Comparison of ENCODE assay signal across 6 cellular contexts in genomic region chr2:74548285-74548918, GRCh38. TPM values are rescaled to one million over a fixed set of nuclear protein-coding genes. Genes with fewer than 3 reads are reported as not detected.
DNase-seq lines count a peak whose midpoint lies in the region; ATAC-seq and TF ChIP-seq lines count a peak whose summit lies in the region.

No MANE protein-coding gene starts in this region.

- peak overlapping the region; percentile 51 for H3K4me3 ChIP-seq in epithelial cell of esophagus (ENCODE audit: low read length)
- H3K4me3 ChIP-seq in smooth muscle cell: peak overlapping the region; percentile 68

- H3K4me1 Mint-ChIP-seq in T-helper 1 cell treated with Interleukin-12 subunit alpha and Interleukin-12 subunit beta and Interleukin-4 antibody, amounts not matched to agents 30 μg/mL and 1 μg/mL, for 36 hours (ENCODE audit: low read depth): peaks cover 15% of the 10 kb centered on the region

- no peaks in the 10 kb centered on the region for H3K27me3 ChIP-seq in smooth muscle cell (ENCODE audit: low read depth)

- TF ChIP-seq CTCF in epithelial cell of esophagus (IDR thresholded peaks at IDR 0.05; ENCODE audit: insufficient read depth, low read depth, low read length, missing control alignments) (no peak), smooth muscle cell (IDR thresholded peaks at IDR 0.05; ENCODE audit: borderline replicate concordance, insufficient read depth, poor library complexity, severe bottlenecking) (no peak)

- H2AFZ ChIP-seq in smooth muscle cell (ENCODE audit: low read depth): peak overlapping the region; percentile 73

- peaks cover 8% of the 10 kb centered on the region for H3F3A ChIP-seq in smooth muscle cell (ENCODE audit: low read depth)

- peaks cover 46% of the 10 kb centered on the region for H3K27me3 Mint-ChIP-seq in T-helper 1 cell treated with Interleukin-12 subunit alpha and Interleukin-12 subunit beta and Interleukin-4 antibody, amounts not matched to agents 30 μg/mL and 1 μg/mL, for 36 hours (ENCODE audit: low read depth)

- peak overlapping the region; percentile 98 for H3K4me2 ChIP-seq in smooth muscle cell

- H3K36me3 Mint-ChIP-seq in T-helper 1 cell treated with Interleukin-12 subunit alpha and Interleukin-12 subunit beta and Interleukin-4 antibody, amounts not matched to agents 30 μg/mL and 1 μg/mL, for 36 hours (ENCODE audit: low read depth): no peaks in the 10 kb centered on the region

- no peaks in the 10 kb centered on the region for H3K9me3 Mint-ChIP-seq in T-helper 1 cell treated with Interleukin-12 subunit alpha and Interleukin-12 subunit beta and Interleukin-4 antibody, amounts not matched to agents 30 μg/mL and 1 μg/mL, for 36 hours

- H3K4me1 ChIP-seq in smooth muscle cell (ENCODE audit: low read depth): peaks cover 23% of the 10 kb centered on the region

- H3K79me2 ChIP-seq in smooth muscle cell (ENCODE audit: low read depth): peaks cover 52% of the 10 kb centered on the region

- no peaks in the 10 kb centered on the region for H3K9me3 ChIP-seq in smooth muscle cell (replicated peaks; ENCODE audit: low read depth)

- peak overlapping the region; percentile 78 for H3K4me3 Mint-ChIP-seq in T-helper 1 cell treated with Interleukin-12 subunit alpha and Interleukin-12 subunit beta and Interleukin-4 antibody, amounts not matched to agents 30 μg/mL and 1 μg/mL, for 36 hours

- DNase-seq in T-helper 1 cell (no peak), epithelial cell of esophagus (ENCODE audit: low read depth) (no peak), smooth muscle cell (lab: John Stamatoyannopoulos, UW; ENCODE audit: unreplicated experiment) (no peak)
- no peak for DNase-seq in stimulated activated CD4-positive, alpha-beta T cell treated with anti-CD3 and anti-CD28 coated beads, Interleukin-4, amount 100 ng/mL, for 4 hours

- H3K27ac ChIP-seq in smooth muscle cell (ENCODE audit: low read depth): peak overlapping the region; percentile 27

- ATAC-seq in GM21381 (IDR thresholded peaks at IDR 0.05; ENCODE audit: unreplicated experiment): no peak

- H3K36me3 ChIP-seq in smooth muscle cell (ENCODE audit: low read depth): peaks cover 3% of the 10 kb centered on the region

- H3K9ac ChIP-seq in smooth muscle cell (ENCODE audit: low read depth): no peak overlapping the region

- 10% methylated on average over 24 of the region's 28 CpGs for WGBS in smooth muscle cell (ENCODE audit: low lambda C conversion rate)

- H3K27ac Mint-ChIP-seq in T-helper 1 cell treated with Interleukin-12 subunit alpha and Interleukin-12 subunit beta and Interleukin-4 antibody, amounts not matched to agents 30 μg/mL and 1 μg/mL, for 36 hours: peak overlapping the region; percentile 4

- H4K20me1 ChIP-seq in smooth muscle cell (ENCODE audit: low read depth): peaks cover 65% of the 10 kb centered on the region

RNA-seq across cellular contexts. Expression of gene LOXL3, which starts 5.3 kb away (rescaled TPM):
- 123 and 139 TPM in 2 replicates for total RNA-seq in smooth muscle cell
- 109 and 190 TPM in 2 replicates for polyA plus RNA-seq in smooth muscle cell

RNA-seq across cellular contexts. Expression of gene DOK1, which starts 6.1 kb away (rescaled TPM):
- total RNA-seq in smooth muscle cell: 11.7 and 17.8 TPM in 2 replicates
- polyA plus RNA-seq in smooth muscle cell: 32.9 and 41.3 TPM in 2 replicates

RNA-seq across cellular contexts. Expression of gene HTRA2, which starts 18.7 kb away (rescaled TPM):
- 19.1 and 19.2 TPM in 2 replicates for total RNA-seq in smooth muscle cell
- 30.4 and 35.2 TPM in 2 replicates for polyA plus RNA-seq in smooth muscle cell

RNA-seq across cellular contexts. Expression of gene AUP1, which starts 18.9 kb away (rescaled TPM):
- 83.4 and 104 TPM in 2 replicates for total RNA-seq in smooth muscle cell
- polyA plus RNA-seq in smooth muscle cell: 138 and 170 TPM in 2 replicates

RNA-seq across cellular contexts. Expression of gene DQX1, which starts 22.4 kb away (rescaled TPM):
- total RNA-seq in smooth muscle cell: 0.09 and 0.27 TPM in 2 replicates
- 0.57 TPM in 1 of 2 replicates, not detected in the other for polyA plus RNA-seq in smooth muscle cell
